8 cellular contexts compared by ENCODE assay signal in the genomic region with DNA sequence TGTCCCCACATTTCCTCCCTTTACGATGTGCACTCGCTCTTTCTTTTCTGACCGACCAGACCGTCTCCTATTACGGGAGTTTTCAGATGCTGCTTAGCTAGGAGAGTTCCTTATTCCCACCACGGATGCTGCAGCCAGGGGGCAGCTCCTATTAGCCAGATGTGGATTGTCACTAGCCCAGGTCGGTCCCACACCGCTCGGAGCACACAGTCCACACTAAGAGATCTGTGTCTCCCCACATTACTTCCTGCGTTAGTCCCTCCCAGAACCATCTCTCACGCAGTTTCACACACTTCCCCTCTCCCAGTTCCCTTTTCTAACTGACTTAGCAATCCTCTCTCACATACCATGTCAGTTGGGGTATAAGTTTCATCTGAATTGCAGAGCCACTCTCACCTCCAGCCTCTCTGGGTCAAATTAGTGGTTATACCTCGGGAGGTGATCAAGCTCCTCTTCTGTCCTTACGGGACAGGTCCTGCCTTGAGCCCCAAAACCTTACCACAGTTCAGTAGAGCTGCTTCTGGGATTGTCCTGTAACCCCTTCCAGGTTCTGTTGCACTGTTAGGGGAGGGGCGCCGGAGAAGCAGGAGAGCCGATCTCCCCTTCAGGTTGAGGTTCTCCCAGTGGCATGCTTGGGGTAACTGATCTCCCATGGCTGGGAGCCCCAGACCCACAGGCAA. TPM values are rescaled to one million over a fixed set of nuclear protein-coding genes. Genes with fewer than 3 reads are reported as not detected.
A peak's percentile ranks its signal among the peaks of the same experiment; 100 is the strongest.
DNase-seq lines count a peak whose midpoint lies in the region; ATAC-seq and TF ChIP-seq lines count a peak whose summit lies in the region.

No MANE protein-coding gene starts in this region.

- H3K9me3 Mint-ChIP-seq in CD4-positive, alpha-beta T cell = no peaks in the 10 kb centered on the region
- peaks cover 0 to 6% of the 10 kb centered on the region in 2 donors for H3K9me3 Mint-ChIP-seq in activated naive CD4-positive, alpha-beta T cell treated with anti-CD3 and anti-CD28 coated beads, Interleukin-2, amount 50 U/mL, for 72 hours

- TF ChIP-seq CTCF in CD4-positive, alpha-beta T cell (IDR thresholded peaks at IDR 0.05) = no peak
- no peak for TF ChIP-seq CTCF in neutrophil (IDR thresholded peaks at IDR 0.05)

- intact Hi-C loops in CD4-positive, alpha-beta T cell (cut with DNase I, micrococcal nuclease) = loop anchor here in 1 of 2 experiments (2.0 kb wide), 1 partner anchor 49 kb away; no protein-coding TSS in a partner anchor

- no peak overlapping the region for H3K27ac ChIP-seq in CD4-positive, alpha-beta T cell (ENCODE audit: low read depth, low read length)
- peak overlapping the region; percentile 98 for H3K27ac ChIP-seq in neutrophil

- H3K36me3 ChIP-seq in neutrophil = no peaks in the 10 kb centered on the region

- H3K4me3 Mint-ChIP-seq in CD4-positive, alpha-beta T cell = peak overlapping the region; percentile 90

- no peaks in the 10 kb centered on the region for H3K27me3 Mint-ChIP-seq in CD4-positive, alpha-beta T cell

- peaks cover 19% of the 10 kb centered on the region for H3K4me1 Mint-ChIP-seq in CD4-positive, alpha-beta T cell (ENCODE audit: low read depth)

- no peaks in the 10 kb centered on the region for H3K9me3 ChIP-seq in CD4-positive, alpha-beta T cell (ENCODE audit: control insufficient read depth, low read length)
- H3K9me3 ChIP-seq in neutrophil = no peaks in the 10 kb centered on the region

- POLR2A ChIA-PET in CD4-positive, alpha-beta T cell (lab: Charles Lee) = interaction anchor here (1.6 kb wide), 1 partner anchor 71 kb away, joined by 9 read pairs; the partner anchor contains the start of gene SULT1B1

- CTCF ChIA-PET in CD4-positive, alpha-beta T cell (lab: Charles Lee) = no interaction called here

- peak overlapping the region; percentile 64 to 73 for H3K4me3 ChIP-seq in neutrophil (ENCODE audit: low read depth in 1 of 2, low read length in 1 of 2)

- H3K27ac Mint-ChIP-seq in CD4-positive, alpha-beta T cell = peak overlapping the region; percentile 31
- peak overlapping the region; percentile 77 to 91 for H3K27ac Mint-ChIP-seq in activated naive CD4-positive, alpha-beta T cell treated with anti-CD3 and anti-CD28 coated beads, Interleukin-2, amount 50 U/mL, for 72 hours

- DNase-seq in CD4-positive, alpha-beta T cell = no peak
- no peak for DNase-seq in activated naive CD4-positive, alpha-beta T cell treated with anti-CD3 and anti-CD28 coated beads, Interleukin-2, amount 50 U/mL, for 72 hours (ENCODE audit: low spot score in 2 of 2)
- DNase-seq in retina (no peak), NCI-H524 (lab: John Stamatoyannopoulos, UW) (no peak)
- DNase-seq in effector CD8-positive, alpha-beta T cell (lab: John Stamatoyannopoulos, UW) = no peak

- H3K27me3 ChIP-seq in CD4-positive, alpha-beta T cell (ENCODE audit: control insufficient read depth, insufficient read depth, low read length) = no peaks in the 10 kb centered on the region
- H3K27me3 ChIP-seq in neutrophil = no peaks in the 10 kb centered on the region

- no peaks in the 10 kb centered on the region for H3K36me3 Mint-ChIP-seq in CD4-positive, alpha-beta T cell (ENCODE audit: low read depth)
- H3K36me3 Mint-ChIP-seq in activated naive CD4-positive, alpha-beta T cell treated with anti-CD3 and anti-CD28 coated beads, Interleukin-2, amount 50 U/mL, for 72 hours = peaks cover 0 to 4% of the 10 kb centered on the region in 2 donors

- peak; percentile 74 for ATAC-seq in CD4-positive, alpha-beta T cell (ENCODE audit: poor library complexity)
- peak; percentile 85 for ATAC-seq in GM19351 (IDR thresholded peaks at IDR 0.05; ENCODE audit: unreplicated experiment)
- peak; percentile 89 for ATAC-seq in HG03354 (IDR thresholded peaks at IDR 0.05; ENCODE audit: poor library complexity, severe bottlenecking, unreplicated experiment)
- peak; percentile 58 to 76 for ATAC-seq in activated naive CD4-positive, alpha-beta T cell treated with anti-CD3 and anti-CD28 coated beads, Interleukin-2, amount 50 U/mL, for 72 hours

- peaks cover 31 to 38% of the 10 kb centered on the region in 2 experiments for H3K4me1 ChIP-seq in neutrophil (ENCODE audit: control insufficient read depth in 1 of 2, insufficient read depth in 1 of 2, low read depth in 1 of 2, low read length in 1 of 2)

RNA-seq across cellular contexts. Expression of gene SULT1E1, which starts 28.2 kb away (rescaled TPM):
- total RNA-seq in CD4-positive, alpha-beta T cell = not detected
- total RNA-seq in activated naive CD4-positive, alpha-beta T cell treated with anti-CD3 and anti-CD28 coated beads, Interleukin-2, amount 50 U/mL, for 72 hours = not detected
